In the genomic region with DNA sequence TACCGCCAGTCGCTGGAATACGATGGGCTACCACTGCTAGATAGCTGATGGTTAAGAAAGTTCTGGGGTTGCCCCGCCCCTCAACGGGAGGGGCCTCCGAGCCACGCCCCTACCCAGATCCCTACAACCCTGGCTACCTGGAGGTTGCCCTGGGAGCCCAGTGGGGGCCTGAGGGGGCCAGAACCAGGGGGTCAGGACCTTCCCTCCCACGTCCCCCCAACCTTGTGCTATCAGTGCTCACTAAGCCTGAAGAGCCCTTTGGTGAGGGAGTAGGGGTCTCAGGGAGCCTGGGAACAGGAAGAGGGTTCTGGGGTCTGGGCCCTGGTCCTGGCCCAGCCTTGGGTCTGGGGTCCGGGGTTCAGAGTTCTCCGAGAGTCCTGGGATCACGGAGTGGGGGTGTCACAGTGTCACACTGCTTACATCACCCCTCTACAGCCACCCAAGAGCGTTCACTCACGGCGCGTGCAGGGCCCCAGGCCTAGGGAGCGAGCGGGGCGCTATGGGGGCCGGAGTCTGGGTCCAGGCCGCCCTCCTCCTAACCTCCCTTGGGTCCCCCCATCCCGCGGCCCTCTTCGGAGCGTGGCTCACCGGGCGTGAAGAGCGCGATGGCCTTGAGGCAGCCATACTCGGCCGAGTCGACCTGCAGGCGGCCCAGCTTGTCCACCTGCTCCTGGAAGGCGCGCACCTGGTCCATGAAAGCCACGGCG, we compare ENCODE assay signal across 8 cellular contexts. TPM values are rescaled to one million over a fixed set of nuclear protein-coding genes. Genes with fewer than 3 reads are reported as not detected.
A peak's percentile ranks its signal among the peaks of the same experiment; 100 is the strongest.
DNase-seq lines count a peak whose midpoint lies in the region; ATAC-seq and TF ChIP-seq lines count a peak whose summit lies in the region.

No MANE protein-coding gene starts in this region.

- H3K9me3 Mint-ChIP-seq in CD4-positive, alpha-beta T cell = no peaks in the 10 kb centered on the region
- no peaks in the 10 kb centered on the region for H3K9me3 Mint-ChIP-seq in stimulated activated effector memory CD8-positive, alpha-beta T cell treated with anti-CD3 and anti-CD28 coated beads, Interleukin-12 subunit alpha, Interleukin-12 subunit beta, amount 100 ng/mL, for 72 hours

- H3K4me1 Mint-ChIP-seq in CD4-positive, alpha-beta T cell (ENCODE audit: low read depth) = peaks cover 6% of the 10 kb centered on the region
- H3K4me1 Mint-ChIP-seq in stimulated activated effector memory CD8-positive, alpha-beta T cell treated with anti-CD3 and anti-CD28 coated beads, Interleukin-12 subunit alpha, Interleukin-12 subunit beta, amount 100 ng/mL, for 72 hours = peaks cover 16% of the 10 kb centered on the region

- TF ChIP-seq CTCF in CD4-positive, alpha-beta T cell (IDR thresholded peaks at IDR 0.05) = no peak
- TF ChIP-seq CTCF in WI38 (IDR thresholded peaks at IDR 0.05; ENCODE audit: low read depth, low read length) (no peak), choroid plexus epithelial cell (conservative IDR thresholded peaks at IDR 0.05; ENCODE audit: low read depth, low read length) (no peak), lower lobe of right lung (IDR thresholded peaks at IDR 0.05) (no peak)

- DNase-seq in CD4-positive, alpha-beta T cell = peak in 9 of 10 experiments; percentile 27 to 61 (median 51)
- DNase-seq in M059J (ENCODE audit: low read depth) = peak; percentile 40
- peak; percentile 56 for DNase-seq in choroid plexus epithelial cell (ENCODE audit: low read depth)
- DNase-seq in lower lobe of right lung = peak; percentile 71
- peak; percentile 49 to 81 for DNase-seq in stimulated activated effector memory CD8-positive, alpha-beta T cell treated with anti-CD3 and anti-CD28 coated beads, Interleukin-12 subunit alpha, Interleukin-12 subunit beta, amount 100 ng/mL, for 72 hours (ENCODE audit: low spot score in 2 of 2)

- POLR2A ChIA-PET in CD4-positive, alpha-beta T cell (lab: Charles Lee) = interaction anchor here (0.8 to 3.6 kb wide), 16 partner anchors 9 to 167 kb away, joined by 3 to 51 read pairs (median 4); partner anchors contain the start of genes BABAM1, DDA1, HAUS8 and MYO9B

- peaks cover 31% of the 10 kb centered on the region for H3K4me1 ChIP-seq in lower lobe of right lung

- no peaks in the 10 kb centered on the region for H3K27me3 Mint-ChIP-seq in CD4-positive, alpha-beta T cell

- H3K9me3 ChIP-seq in CD4-positive, alpha-beta T cell (ENCODE audit: control insufficient read depth, low read length) = no peaks in the 10 kb centered on the region
- no peaks in the 10 kb centered on the region for H3K9me3 ChIP-seq in lower lobe of right lung

- H3K36me3 Mint-ChIP-seq in CD4-positive, alpha-beta T cell (ENCODE audit: low read depth) = no peaks in the 10 kb centered on the region
- peaks cover 21% of the 10 kb centered on the region for H3K36me3 Mint-ChIP-seq in stimulated activated effector memory CD8-positive, alpha-beta T cell treated with anti-CD3 and anti-CD28 coated beads, Interleukin-12 subunit alpha, Interleukin-12 subunit beta, amount 100 ng/mL, for 72 hours

- peak; percentile 63 for ATAC-seq in CD4-positive, alpha-beta T cell (ENCODE audit: poor library complexity)
- ATAC-seq in GM21515 (IDR thresholded peaks at IDR 0.05; ENCODE audit: unreplicated experiment) (peak; percentile 48), lower lobe of right lung (peak; percentile 77 to 82), HG03457 (IDR thresholded peaks at IDR 0.05; ENCODE audit: unreplicated experiment) (no peak)
- ATAC-seq in stimulated activated effector memory CD8-positive, alpha-beta T cell treated with anti-CD3 and anti-CD28 coated beads, Interleukin-12 subunit alpha, Interleukin-12 subunit beta, amount 100 ng/mL, for 72 hours = peak; percentile 74

- H3K4me3 ChIP-seq in WI38 (ENCODE audit: low read depth, low read length) (peak overlapping the region; percentile 53), choroid plexus epithelial cell (ENCODE audit: low read depth, low read length) (peak overlapping the region; percentile 62), lower lobe of right lung (peak overlapping the region; percentile 68)

- H3K4me3 Mint-ChIP-seq in CD4-positive, alpha-beta T cell = peak overlapping the region; percentile 87
- peak overlapping the region; percentile 76 for H3K4me3 Mint-ChIP-seq in stimulated activated effector memory CD8-positive, alpha-beta T cell treated with anti-CD3 and anti-CD28 coated beads, Interleukin-12 subunit alpha, Interleukin-12 subunit beta, amount 100 ng/mL, for 72 hours

- intact Hi-C loops in CD4-positive, alpha-beta T cell (cut with DNase I, micrococcal nuclease) = loop anchor here (1.0 to 2.0 kb wide), 5 partner anchors 20 to 168 kb away; partner anchors contain the start of genes USE1 (in 2 of the 2), HAUS8 (in 1 of the 2) and MYO9B (in 1 of the 2)
- intact Hi-C loops in lower lobe of right lung (cut with DNase I) = no loop called here

- H3K27me3 ChIP-seq in CD4-positive, alpha-beta T cell (ENCODE audit: control insufficient read depth, insufficient read depth, low read length) = no peaks in the 10 kb centered on the region
- H3K27me3 ChIP-seq in lower lobe of right lung (ENCODE audit: low read depth) = no peaks in the 10 kb centered on the region

- CTCF ChIA-PET in CD4-positive, alpha-beta T cell (lab: Charles Lee) = interaction anchor here (0.7 to 2.5 kb wide), 13 partner anchors 8 to 157 kb away, joined by 3 to 14 read pairs (median 5); partner anchors contain the start of genes BABAM1, OCEL1 and USE1

- H3K27ac Mint-ChIP-seq in CD4-positive, alpha-beta T cell = peak overlapping the region; percentile 47
- peak overlapping the region; percentile 17 for H3K27ac Mint-ChIP-seq in stimulated activated effector memory CD8-positive, alpha-beta T cell treated with anti-CD3 and anti-CD28 coated beads, Interleukin-12 subunit alpha, Interleukin-12 subunit beta, amount 100 ng/mL, for 72 hours

- peaks cover 68% of the 10 kb centered on the region for H3K36me3 ChIP-seq in lower lobe of right lung

- no peak overlapping the region for H3K27ac ChIP-seq in CD4-positive, alpha-beta T cell (ENCODE audit: low read depth, low read length)
- H3K27ac ChIP-seq in lower lobe of right lung = peak overlapping the region; percentile 78

RNA-seq across cellular contexts. Expression of gene OCEL1, which starts 9.0 kb away (rescaled TPM):
- 10 to 100 TPM; 20.5 to 22.2 TPM for total RNA-seq in CD4-positive, alpha-beta T cell
- total RNA-seq in M059J (2014; rRNA removed; shearing (Covaris generic)) = 7.9 and 9.7 TPM in 2 replicates
- 37.2 TPM for total RNA-seq in lower lobe of right lung

RNA-seq across cellular contexts. Expression of gene NR2F6, which starts 10.7 kb away (rescaled TPM):
- 1 to 10 TPM in 1 of 2 experiments, under 1 TPM in 1; 0.74 to 1.1 TPM for total RNA-seq in CD4-positive, alpha-beta T cell
- 35.5 and 56.4 TPM in 2 replicates for total RNA-seq in M059J (2014; rRNA removed; shearing (Covaris generic))
- total RNA-seq in lower lobe of right lung = 38.7 TPM

RNA-seq across cellular contexts. Expression of gene USE1, which starts 19.9 kb away (rescaled TPM):
- 10 to 100 TPM; 23.1 to 24.3 TPM for total RNA-seq in CD4-positive, alpha-beta T cell
- total RNA-seq in M059J (2014; rRNA removed; shearing (Covaris generic)) = 17.9 and 18.1 TPM in 2 replicates
- total RNA-seq in lower lobe of right lung = 32.0 TPM

RNA-seq across cellular contexts. Expression of gene USHBP1, which starts 29.5 kb away (rescaled TPM):
- total RNA-seq in CD4-positive, alpha-beta T cell = not detected
- not detected in 2 replicates for total RNA-seq in M059J (2014; rRNA removed; shearing (Covaris generic))
- 8.2 TPM for total RNA-seq in lower lobe of right lung

RNA-seq across cellular contexts. Expression of gene BABAM1, which starts 32.2 kb away (rescaled TPM):
- 10 to 100 TPM; 56.2 to 63.5 TPM for total RNA-seq in CD4-positive, alpha-beta T cell
- total RNA-seq in M059J (2014; rRNA removed; shearing (Covaris generic)) = 121 and 122 TPM in 2 replicates
- 58.4 TPM for total RNA-seq in lower lobe of right lung

Comparison
In these comparisons a context has a peak if more than half of its experiments do, and no peak if none do; other contexts are left out.
1. RNA of gene NR2F6, which starts 10.7 kb away (total RNA-seq): 35.5 to 56.4 TPM in M059J and 38.7 TPM in lower lobe of right lung (single experiment); 0.74 to 1.1 TPM in CD4-positive, alpha-beta T cell; every median in the first group is over 10 times any median in the second.
2. Peak in every context shown above with its lines, with median percentiles within 50 percentile points of each other: DNase-seq and H3K4me3 ChIP-seq.